Comparison of ENCODE assay signal across 26 cellular contexts in genomic region chr11:96466607-96467006, GRCh38.
"Had no signal": no experiment of that assay in that cellular context is flagged by ENCODE, and none has a peak within 500 bp of the region (broad histone marks: within the 10 kb centered on the region; RNA-seq: fewer than 3 reads in every experiment).

No MANE protein-coding gene starts in this region.

- ATAC-seq: stimulated activated effector memory CD8-positive, alpha-beta T cell treated with anti-CD3 and anti-CD28 coated beads, Interleukin-12 subunit alpha, Interleukin-12 subunit beta, amount 100 ng/mL, for 72 hours; stimulated activated memory B cell treated with anti-CD40 and anti-IgM and Interleukin-4, amounts not matched to agents 10 μg/mL and 1 μg/mL and 100 μg/mL, for 72 hours; stimulated activated naive B cell treated with anti-CD40 and anti-IgM and Interleukin-4, amounts not matched to agents 10 μg/mL and 1 μg/mL and 100 μg/mL, for 72 hours; stimulated activated naive CD8-positive, alpha-beta T cell treated with anti-CD3 and anti-CD28 coated beads, Interleukin-15, amount 100 ng/mL, for 72 hours; stimulated activated naive CD8-positive, alpha-beta T cell treated with anti-CD3 and anti-CD28 coated beads, Interleukin-15, Interleukin-2, amounts not matched to agents 100 U/mL and 50 U/mL, for 24 hours; upper lobe of right lung had no signal

- H3K4me3 ChIP-seq: stomach, suprapubic skin, testis, thoracic aorta, thyroid gland, tibial artery, tibial nerve, transverse colon, upper lobe of left lung, upper lobe of right lung, uterus, vagina had no signal

- DNase-seq: stimulated activated CD4-positive, alpha-beta T cell treated with anti-CD3 and anti-CD28 coated beads, Interleukin-2, amount 100 ng/mL, for 48 hours; stimulated activated CD4-positive, alpha-beta T cell treated with anti-CD3 and anti-CD28 coated beads, Interleukin-4, amount 100 ng/mL, for 1 hour; stimulated activated CD4-positive, alpha-beta T cell treated with anti-CD3 and anti-CD28 coated beads, Interleukin-4, amount 100 ng/mL, for 24 hours; stimulated activated CD4-positive, alpha-beta T cell treated with anti-CD3 and anti-CD28 coated beads, Interleukin-4, amount 100 ng/mL, for 4 hours; stimulated activated CD8-positive, alpha-beta memory T cell treated with anti-CD3 and anti-CD28 coated beads, Interleukin-4, amount 100 ng/mL, for 48 hours; stimulated activated naive B cell treated with anti-CD40 and anti-IgM and Interleukin-4, amounts not matched to agents 10 μg/mL and 1 μg/mL and 100 μg/mL, for 72 hours; stimulated activated naive CD4-positive, alpha-beta T cell; stimulated activated naive CD4-positive, alpha-beta T cell treated with Interleukin-2 at 50 U/mL for 16 hours; stimulated activated naive CD8-positive, alpha-beta T cell treated with anti-CD3 and anti-CD28 coated beads, Interleukin-15, amount 100 ng/mL, for 72 hours; stimulated activated naive CD8-positive, alpha-beta T cell treated with anti-CD3 and anti-CD28 coated beads, Interleukin-15, Interleukin-2, amounts not matched to agents 100 U/mL and 50 U/mL, for 24 hours; stomach; substantia nigra; testis; thyroid gland; tibial artery; transverse colon; trophoblast cell; upper lobe of left lung; upper lobe of right lung; uterus had no signal

- H3K27ac ChIP-seq: stomach, suprapubic skin, testis, thoracic aorta, thyroid gland, tibial artery, tibial nerve, transverse colon, upper lobe of left lung, upper lobe of right lung, uterus, vagina had no signal

- H3K4me1 ChIP-seq: testis, thyroid gland, uterus had no signal

- H3K27me3 ChIP-seq: stomach, suprapubic skin, testis, thyroid gland, tibial artery, tibial nerve, upper lobe of left lung, vagina had no signal

- H3K9me3 ChIP-seq: stomach, suprapubic skin, testis, thoracic aorta, thyroid gland, tibial artery, tibial nerve, transverse colon, upper lobe of left lung, upper lobe of right lung, uterus, vagina had no signal

- H3K36me3 ChIP-seq: stomach, suprapubic skin, thoracic aorta, thyroid gland, tibial artery, tibial nerve, transverse colon, upper lobe of left lung, upper lobe of right lung, uterus, vagina had no signal
